ENCODE assay signal across 30 cellular contexts in genomic region chr7:66776800-66777468, GRCh38.
"Had no signal": no experiment of that assay in that cellular context is flagged by ENCODE, and none has a peak within 500 bp of the region (broad histone marks: within the 10 kb centered on the region; RNA-seq: fewer than 3 reads in every experiment).

No MANE protein-coding gene starts in this region.

- H3K27me3 ChIP-seq: brain microvascular endothelial cell, SJSA1 had no signal

- ATAC-seq: activated CD8-positive, alpha-beta T cell treated with anti-CD3 and anti-CD28 coated beads, Interleukin-2, amount 10 ng/mL, durations not matched to agents 7 days and 5 days; activated naive CD8-positive, alpha-beta T cell treated with anti-CD3 and anti-CD28 coated beads, Interleukin-2, amount 50 U/mL, for 24 hours; activated T-cell treated with anti-CD3 and anti-CD28 coated beads, Interleukin-2, amount 50 U/mL, for 4 hours had no signal

- H3K9me3 Mint-ChIP-seq: activated CD4-positive, alpha-beta T cell treated with anti-CD3 and anti-CD28 coated beads, Interleukin-2, amount 10 ng/mL, durations not matched to agents 7 days and 5 days; activated naive CD4-positive, alpha-beta T cell treated with anti-CD3 and anti-CD28 coated beads, Interleukin-2, amount 10 ng/mL, durations not matched to agents 7 days and 5 days; activated naive CD8-positive, alpha-beta T cell treated with anti-CD3 and anti-CD28 coated beads, Interleukin-2, amount 50 U/mL, for 24 hours; activated T-cell treated with anti-CD3 and anti-CD28 coated beads, Interleukin-2, amount 50 U/mL, for 4 hours; T-helper 1 cell treated with Interleukin-12 subunit alpha and Interleukin-12 subunit beta and Interleukin-4 antibody, amounts not matched to agents 30 μg/mL and 1 μg/mL, for 36 hours; T-helper 2 cell treated with Interferon-gamma antibody and Interleukin-4, amounts not matched to agents 5 μg/mL and 100 μg/mL, for 36 hours had no signal

- H3K4me3 ChIP-seq: SJSA1 had no signal

- FAIRE-seq: TTC549 had no signal

- DNase-seq: activated CD4-positive, alpha-beta T cell treated with anti-CD3 and anti-CD28 coated beads, Interleukin-2, amount 10 ng/mL, durations not matched to agents 7 days and 5 days; activated CD4-positive, alpha-beta T cell treated with anti-CD3 and anti-CD28 coated beads, Interleukin-2, amount 50 U/mL, for 48 hours; activated CD8-positive, alpha-beta T cell treated with anti-CD3 and anti-CD28 coated beads, Interleukin-2, amount 10 ng/mL, durations not matched to agents 7 days and 5 days; activated effector memory CD4-positive, alpha-beta T cell treated with Interleukin-2 at 50 U/mL for 16 hours; activated naive CD4-positive, alpha-beta T cell treated with anti-CD3 and anti-CD28 coated beads, Interleukin-2, amount 10 ng/mL, durations not matched to agents 7 days and 5 days; activated naive CD8-positive, alpha-beta T cell treated with anti-CD3 and anti-CD28 coated beads, Interleukin-2, amount 50 U/mL, for 24 hours; activated T-cell treated with anti-CD3 and anti-CD28 coated beads, Interleukin-2, amount 50 U/mL, for 4 hours; anterior cingulate cortex; brain microvascular endothelial cell; central memory CD4-positive, alpha-beta T cell; KG1; MM.1S; MV-4-11; NCI-H1092; NCI-H146; NCI-H187; NCI-H2081; NCI-H2171 treated with DMSO at 0.1 percent for 48 hours; NCI-H2227 treated with DMSO at 0.1 percent for 48 hours; NCI-H446; NCI-H510A treated with DMSO at 0.1 percent for 48 hours; NCI-H526 treated with DMSO at 0.1 percent for 48 hours; NCI-H774; SHP77 treated with DMSO at 0.1 percent for 48 hours; SK-N-SH had no signal

- H3K9me3 ChIP-seq: SJSA1, SK-N-SH had no signal

- H3K27me3 Mint-ChIP-seq: activated CD4-positive, alpha-beta T cell treated with anti-CD3 and anti-CD28 coated beads, Interleukin-2, amount 10 ng/mL, durations not matched to agents 7 days and 5 days; activated naive CD4-positive, alpha-beta T cell treated with anti-CD3 and anti-CD28 coated beads, Interleukin-2, amount 10 ng/mL, durations not matched to agents 7 days and 5 days; activated naive CD8-positive, alpha-beta T cell; activated naive CD8-positive, alpha-beta T cell treated with anti-CD3 and anti-CD28 coated beads, Interleukin-2, amount 50 U/mL, for 24 hours had no signal

- H3K9ac ChIP-seq: SK-N-SH had no signal

- H3K4me3 Mint-ChIP-seq: activated CD4-positive, alpha-beta T cell treated with anti-CD3 and anti-CD28 coated beads, Interleukin-2, amount 10 ng/mL, durations not matched to agents 7 days and 5 days; activated CD8-positive, alpha-beta T cell treated with anti-CD3 and anti-CD28 coated beads, Interleukin-2, amount 10 ng/mL, durations not matched to agents 7 days and 5 days; activated naive CD4-positive, alpha-beta T cell treated with anti-CD3 and anti-CD28 coated beads, Interleukin-2, amount 10 ng/mL, durations not matched to agents 7 days and 5 days; activated naive CD8-positive, alpha-beta T cell; activated naive CD8-positive, alpha-beta T cell treated with anti-CD3 and anti-CD28 coated beads, Interleukin-2, amount 50 U/mL, for 24 hours; activated T-cell treated with anti-CD3 and anti-CD28 coated beads, Interleukin-2, amount 50 U/mL, for 4 hours; T-helper 1 cell treated with Interleukin-12 subunit alpha and Interleukin-12 subunit beta and Interleukin-4 antibody, amounts not matched to agents 30 μg/mL and 1 μg/mL, for 36 hours; T-helper 2 cell treated with Interferon-gamma antibody and Interleukin-4, amounts not matched to agents 5 μg/mL and 100 μg/mL, for 36 hours had no signal

- H3K27ac ChIP-seq: brain microvascular endothelial cell had no signal

- H3K27ac Mint-ChIP-seq: activated CD4-positive, alpha-beta T cell treated with anti-CD3 and anti-CD28 coated beads, Interleukin-2, amount 10 ng/mL, durations not matched to agents 7 days and 5 days; activated CD8-positive, alpha-beta T cell treated with anti-CD3 and anti-CD28 coated beads, Interleukin-2, amount 10 ng/mL, durations not matched to agents 7 days and 5 days; activated naive CD4-positive, alpha-beta T cell treated with anti-CD3 and anti-CD28 coated beads, Interleukin-2, amount 10 ng/mL, durations not matched to agents 7 days and 5 days; activated naive CD8-positive, alpha-beta T cell; activated naive CD8-positive, alpha-beta T cell treated with anti-CD3 and anti-CD28 coated beads, Interleukin-2, amount 50 U/mL, for 24 hours; T-helper 1 cell treated with Interleukin-12 subunit alpha and Interleukin-12 subunit beta and Interleukin-4 antibody, amounts not matched to agents 30 μg/mL and 1 μg/mL, for 36 hours; T-helper 2 cell treated with Interferon-gamma antibody and Interleukin-4, amounts not matched to agents 5 μg/mL and 100 μg/mL, for 36 hours had no signal
